In genomic region chr1:2295526-2295925, GRCh38 we compare ENCODE assay signal across 24 cellular contexts.
DNase-seq lines count a peak whose midpoint lies in the region; ATAC-seq lines count a peak whose summit lies in the region.
"Had no signal": no experiment of that assay in that cellular context is flagged by ENCODE, and none has a peak within 500 bp of the region (broad histone marks: within the 10 kb centered on the region; RNA-seq: fewer than 3 reads in every experiment).

No MANE protein-coding gene starts in this region.

- POLR2A ChIA-PET in naive thymus-derived CD8-positive, alpha-beta T cell (lab: Charles Lee) = interaction anchor here (3.0 to 12.8 kb wide), 2 partner anchors 18 to 40 kb away, joined by 10 to 112 read pairs; no protein-coding TSS in a partner anchor

- H3K4me1 Mint-ChIP-seq in activated naive CD4-positive, alpha-beta T cell treated with anti-CD3 and anti-CD28 coated beads, Interleukin-2, amount 10 ng/mL, durations not matched to agents 7 days and 5 days = peaks cover 95% of the 10 kb centered on the region
- peaks cover 51% of the 10 kb centered on the region for H3K4me1 Mint-ChIP-seq in T-helper 17 cell
- H3K4me1 Mint-ChIP-seq in central memory CD8-positive, alpha-beta T cell = peaks cover 42% of the 10 kb centered on the region
- peaks cover 34 to 94% (median 86%) of the 10 kb centered on the region in 4 donors for H3K4me1 Mint-ChIP-seq in naive thymus-derived CD8-positive, alpha-beta T cell

- no peaks in the 10 kb centered on the region for H3K9me3 ChIP-seq in T-helper 17 cell (ENCODE audit: control insufficient read depth, low read length, poor library complexity, severe bottlenecking)
- H3K9me3 ChIP-seq: BLaER1, MG63, Peyer's patch, psoas muscle, SJSA1, vagina had no signal

- H3K27me3 Mint-ChIP-seq in activated naive CD4-positive, alpha-beta T cell treated with anti-CD3 and anti-CD28 coated beads, Interleukin-2, amount 10 ng/mL, durations not matched to agents 7 days and 5 days = no peaks in the 10 kb centered on the region
- no peaks in the 10 kb centered on the region for H3K27me3 Mint-ChIP-seq in T-helper 17 cell
- no peaks in the 10 kb centered on the region for H3K27me3 Mint-ChIP-seq in central memory CD8-positive, alpha-beta T cell
- H3K27me3 Mint-ChIP-seq in naive thymus-derived CD8-positive, alpha-beta T cell = no peaks in the 10 kb centered on the region

- ATAC-seq in T-helper 17 cell = no peak
- ATAC-seq in central memory CD8-positive, alpha-beta T cell (replicated peaks; ENCODE audit: extremely low read depth, poor library complexity, severe bottlenecking) = no peak
- ATAC-seq in naive thymus-derived CD8-positive, alpha-beta T cell = no peak
- ATAC-seq: foreskin keratinocyte, psoas muscle had no signal

- CTCF ChIA-PET in activated naive CD4-positive, alpha-beta T cell treated with anti-CD3 and anti-CD28 coated beads, Interleukin-2, amount 10 ng/mL, durations not matched to agents 7 days and 5 days (lab: Charles Lee) = no interaction called here

- peak overlapping the region; percentile 49 for H3K27ac Mint-ChIP-seq in activated naive CD4-positive, alpha-beta T cell treated with anti-CD3 and anti-CD28 coated beads, Interleukin-2, amount 10 ng/mL, durations not matched to agents 7 days and 5 days
- H3K27ac Mint-ChIP-seq in T-helper 17 cell = peak overlapping the region; percentile 86
- H3K27ac Mint-ChIP-seq in central memory CD8-positive, alpha-beta T cell (ENCODE audit: low read depth) = peak overlapping the region; percentile 49
- peak overlapping the region; percentile 8 to 90 (median 60) for H3K27ac Mint-ChIP-seq in naive thymus-derived CD8-positive, alpha-beta T cell

- DNase-seq in activated naive CD4-positive, alpha-beta T cell treated with anti-CD3 and anti-CD28 coated beads, Interleukin-2, amount 10 ng/mL, durations not matched to agents 7 days and 5 days = no peak
- DNase-seq in activated naive CD4-positive, alpha-beta T cell treated with anti-CD3 and anti-CD28 coated beads, Interleukin-2, amount 50 U/mL, for 16 hours = no peak
- DNase-seq in T-helper 17 cell (no peak), NCI-H446 (lab: John Stamatoyannopoulos, UW) (no peak), SIG-M5 (lab: John Stamatoyannopoulos, UW) (no peak)
- DNase-seq in central memory CD8-positive, alpha-beta T cell (ENCODE audit: low spot score in 2 of 2) = no peak
- DNase-seq in naive thymus-derived CD8-positive, alpha-beta T cell = no peak
- DNase-seq in effector CD8-positive, alpha-beta T cell (lab: John Stamatoyannopoulos, UW) = no peak
- DNase-seq: activated CD4-positive, CD25-positive, alpha-beta regulatory T cell; amygdala; caudate nucleus; dorsolateral prefrontal cortex; foreskin keratinocyte; hypothalamus; islet precursor cell; MG63; NCI-H1436; NCI-H510A treated with DMSO at 0.1 percent for 48 hours; Peyer's patch; psoas muscle had no signal

- H3K4me3 Mint-ChIP-seq in activated naive CD4-positive, alpha-beta T cell treated with anti-CD3 and anti-CD28 coated beads, Interleukin-2, amount 10 ng/mL, durations not matched to agents 7 days and 5 days = no peak overlapping the region
- peak overlapping the region; percentile 66 for H3K4me3 Mint-ChIP-seq in T-helper 17 cell
- no peak overlapping the region for H3K4me3 Mint-ChIP-seq in central memory CD8-positive, alpha-beta T cell
- peak overlapping the region in 7 of 10 donors; percentile 5 to 73 (median 50) for H3K4me3 Mint-ChIP-seq in naive thymus-derived CD8-positive, alpha-beta T cell

- H3K9me3 Mint-ChIP-seq in activated naive CD4-positive, alpha-beta T cell treated with anti-CD3 and anti-CD28 coated beads, Interleukin-2, amount 10 ng/mL, durations not matched to agents 7 days and 5 days = no peaks in the 10 kb centered on the region
- H3K9me3 Mint-ChIP-seq in central memory CD8-positive, alpha-beta T cell = no peaks in the 10 kb centered on the region
- H3K9me3 Mint-ChIP-seq in naive thymus-derived CD8-positive, alpha-beta T cell = no peaks in the 10 kb centered on the region
- H3K9me3 Mint-ChIP-seq: T-helper 2 cell treated with Interferon-gamma antibody and Interleukin-4, amounts not matched to agents 5 μg/mL and 100 μg/mL, for 36 hours had no signal

- peaks cover 24% of the 10 kb centered on the region for H3K36me3 Mint-ChIP-seq in activated naive CD4-positive, alpha-beta T cell treated with anti-CD3 and anti-CD28 coated beads, Interleukin-2, amount 10 ng/mL, durations not matched to agents 7 days and 5 days
- H3K36me3 Mint-ChIP-seq in T-helper 17 cell (ENCODE audit: low read depth) = peaks cover 2% of the 10 kb centered on the region
- H3K36me3 Mint-ChIP-seq in central memory CD8-positive, alpha-beta T cell (ENCODE audit: insufficient read depth) = peaks cover 39% of the 10 kb centered on the region
- H3K36me3 Mint-ChIP-seq in naive thymus-derived CD8-positive, alpha-beta T cell = peaks cover 0 to 6% (median 0%) of the 10 kb centered on the region in 3 donors

Comparison
In these comparisons a context has a peak if more than half of its experiments do, and no peak if none do; other contexts are left out.
1. H3K4me3 Mint-ChIP-seq: peak in T-helper 17 cell (single experiment) and naive thymus-derived CD8-positive, alpha-beta T cell (7 of 10); none in activated naive CD4-positive, alpha-beta T cell treated with anti-CD3 and anti-CD28 coated beads, Interleukin-2, amount 10 ng/mL, durations not matched to agents 7 days and 5 days (single experiment) and central memory CD8-positive, alpha-beta T cell (single experiment).
2. Peak in every context shown above with its lines, with median percentiles within 50 percentile points of each other: H3K27ac Mint-ChIP-seq.